Comparison of ENCODE assay signal across 8 cellular contexts in the genomic region with DNA sequence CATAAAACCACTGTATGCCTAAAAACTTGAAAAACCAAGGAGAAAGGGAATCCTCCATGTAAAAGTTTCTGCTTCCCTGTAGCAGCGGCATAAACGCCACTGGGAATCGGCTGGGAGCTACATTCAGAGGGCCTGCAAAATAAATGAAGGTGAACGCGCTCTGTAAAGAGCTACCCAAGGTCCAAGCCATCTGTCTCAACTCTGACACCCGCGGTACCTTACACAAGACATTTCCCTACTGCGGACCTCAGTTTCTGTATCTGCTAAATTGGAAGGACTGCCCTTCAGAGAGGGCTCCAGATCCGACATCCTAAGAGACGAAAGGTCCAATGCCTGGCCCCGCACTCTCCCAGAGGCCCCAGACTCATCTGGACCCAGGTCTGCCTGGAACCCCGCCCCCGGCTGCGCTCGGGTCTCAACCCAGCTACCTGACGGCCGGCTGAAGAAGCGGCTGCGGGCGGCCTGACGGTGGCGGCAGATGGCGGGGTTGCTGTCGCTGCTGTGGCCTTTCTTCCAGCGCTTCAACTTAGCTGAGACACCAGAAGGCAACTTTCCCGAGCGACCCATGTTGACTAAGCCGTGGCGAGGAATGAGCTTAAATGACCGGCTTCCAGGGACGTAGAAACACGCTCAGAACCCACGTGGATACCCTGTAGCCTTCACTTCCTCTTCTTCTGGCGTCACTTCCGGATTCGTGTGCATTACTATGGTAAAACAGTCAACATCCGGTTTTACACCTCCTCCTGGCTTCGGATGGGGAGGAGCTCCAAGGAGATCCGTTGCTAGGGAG. TPM values are rescaled to one million over a fixed set of nuclear protein-coding genes. Genes with fewer than 3 reads are reported as not detected.
A peak's percentile ranks its signal among the peaks of the same experiment; 100 is the strongest.
DNase-seq lines count a peak whose midpoint lies in the region; ATAC-seq, FAIRE-seq and TF ChIP-seq lines count a peak whose summit lies in the region.

A gene with protein sequence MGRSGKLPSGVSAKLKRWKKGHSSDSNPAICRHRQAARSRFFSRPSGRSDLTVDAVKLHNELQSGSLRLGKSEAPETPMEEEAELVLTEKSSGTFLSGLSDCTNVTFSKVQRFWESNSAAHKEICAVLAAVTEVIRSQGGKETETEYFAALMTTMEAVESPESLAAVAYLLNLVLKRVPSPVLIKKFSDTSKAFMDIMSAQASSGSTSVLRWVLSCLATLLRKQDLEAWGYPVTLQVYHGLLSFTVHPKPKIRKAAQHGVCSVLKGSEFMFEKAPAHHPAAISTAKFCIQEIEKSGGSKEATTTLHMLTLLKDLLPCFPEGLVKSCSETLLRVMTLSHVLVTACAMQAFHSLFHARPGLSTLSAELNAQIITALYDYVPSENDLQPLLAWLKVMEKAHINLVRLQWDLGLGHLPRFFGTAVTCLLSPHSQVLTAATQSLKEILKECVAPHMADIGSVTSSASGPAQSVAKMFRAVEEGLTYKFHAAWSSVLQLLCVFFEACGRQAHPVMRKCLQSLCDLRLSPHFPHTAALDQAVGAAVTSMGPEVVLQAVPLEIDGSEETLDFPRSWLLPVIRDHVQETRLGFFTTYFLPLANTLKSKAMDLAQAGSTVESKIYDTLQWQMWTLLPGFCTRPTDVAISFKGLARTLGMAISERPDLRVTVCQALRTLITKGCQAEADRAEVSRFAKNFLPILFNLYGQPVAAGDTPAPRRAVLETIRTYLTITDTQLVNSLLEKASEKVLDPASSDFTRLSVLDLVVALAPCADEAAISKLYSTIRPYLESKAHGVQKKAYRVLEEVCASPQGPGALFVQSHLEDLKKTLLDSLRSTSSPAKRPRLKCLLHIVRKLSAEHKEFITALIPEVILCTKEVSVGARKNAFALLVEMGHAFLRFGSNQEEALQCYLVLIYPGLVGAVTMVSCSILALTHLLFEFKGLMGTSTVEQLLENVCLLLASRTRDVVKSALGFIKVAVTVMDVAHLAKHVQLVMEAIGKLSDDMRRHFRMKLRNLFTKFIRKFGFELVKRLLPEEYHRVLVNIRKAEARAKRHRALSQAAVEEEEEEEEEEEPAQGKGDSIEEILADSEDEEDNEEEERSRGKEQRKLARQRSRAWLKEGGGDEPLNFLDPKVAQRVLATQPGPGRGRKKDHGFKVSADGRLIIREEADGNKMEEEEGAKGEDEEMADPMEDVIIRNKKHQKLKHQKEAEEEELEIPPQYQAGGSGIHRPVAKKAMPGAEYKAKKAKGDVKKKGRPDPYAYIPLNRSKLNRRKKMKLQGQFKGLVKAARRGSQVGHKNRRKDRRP (N-terminal part only) (minus strand): TSS at position 676 of the 790 bp plus-strand sequence. CDS start 109 bp downstream, at position 567.

- TF ChIP-seq POLR2A in GM12891 (IDR thresholded peaks at IDR 0.05; ENCODE audit: low read depth, low read length) = peak; percentile 87
- peak in 2 of 4 donors; percentile 50 to 74 for TF ChIP-seq POLR2A in upper lobe of left lung (IDR thresholded peaks at IDR 0.05)

- TF ChIP-seq CTCF in SU-DHL-6 (IDR thresholded peaks at IDR 0.05; ENCODE audit: insufficient read depth, low read length, poor library complexity, severe bottlenecking) (no peak), cardiac muscle cell (IDR thresholded peaks at IDR 0.05; ENCODE audit: low read depth, low read length) (peak; percentile 17), parathyroid adenoma (IDR thresholded peaks at IDR 0.05) (no peak), upper lobe of left lung (IDR thresholded peaks at IDR 0.05) (peak in 3 of 6 experiments; percentile 5 to 9 (median 7))

- H3K27me3 ChIP-seq in SU-DHL-6 (ENCODE audit: low read length) = no peaks in the 10 kb centered on the region
- no peaks in the 10 kb centered on the region for H3K27me3 ChIP-seq in cardiac muscle cell
- no peaks in the 10 kb centered on the region for H3K27me3 ChIP-seq in parathyroid adenoma (ENCODE audit: control insufficient read depth, insufficient read depth, low read length)
- H3K27me3 ChIP-seq in upper lobe of left lung = no peaks in the 10 kb centered on the region

- H2AFZ ChIP-seq in SU-DHL-6 (ENCODE audit: low read depth, low read length, severe bottlenecking) = peak within 1 kb of the TSS; percentile 77
- H2AFZ ChIP-seq in parathyroid adenoma = peak within 1 kb of the TSS; percentile 99

- peak within 1 kb of the TSS; percentile 92 for H3K4me3 Mint-ChIP-seq in activated naive CD8-positive, alpha-beta T cell treated with anti-CD3 and anti-CD28 coated beads, Interleukin-2, amount 50 U/mL, for 24 hours

- peaks cover 7% of the 10 kb centered on the region for H3K4me1 ChIP-seq in cardiac muscle cell (ENCODE audit: low read depth)
- peaks cover 5% of the 10 kb centered on the region for H3K4me1 ChIP-seq in parathyroid adenoma
- peaks cover 13 to 18% (median 15%) of the 10 kb centered on the region in 4 donors for H3K4me1 ChIP-seq in upper lobe of left lung

- H3F3A ChIP-seq in SU-DHL-6 (ENCODE audit: insufficient read depth) = no peaks in the 10 kb centered on the region

- peaks cover 4% of the 10 kb centered on the region; the same call in 1 of the 2 replicates for H3K36me3 ChIP-seq in SU-DHL-6 (ENCODE audit: low read length)
- no peaks in the 10 kb centered on the region for H3K36me3 ChIP-seq in cardiac muscle cell
- H3K36me3 ChIP-seq in parathyroid adenoma (ENCODE audit: control insufficient read depth, insufficient read depth, low read length) = no peaks in the 10 kb centered on the region
- H3K36me3 ChIP-seq in upper lobe of left lung = peaks cover 0 to 15% (median 14%) of the 10 kb centered on the region in 4 donors

- peak within 1 kb of the TSS; percentile 65 for H3K9ac ChIP-seq in SU-DHL-6 (ENCODE audit: low read length)
- H3K9ac ChIP-seq in parathyroid adenoma = no peak within 1 kb of the TSS

- H3K27ac Mint-ChIP-seq in activated naive CD8-positive, alpha-beta T cell treated with anti-CD3 and anti-CD28 coated beads, Interleukin-2, amount 50 U/mL, for 24 hours = peak within 1 kb of the TSS; percentile 83

- H3K4me3 ChIP-seq in SU-DHL-6 (ENCODE audit: insufficient read depth, low read length, poor library complexity, severe bottlenecking) (peak within 1 kb of the TSS; percentile 90), cardiac muscle cell (peak within 1 kb of the TSS; percentile 90), parathyroid adenoma (ENCODE audit: low read depth, low read length) (peak within 1 kb of the TSS; percentile 76), upper lobe of left lung (peak within 1 kb of the TSS; percentile 43 to 87 (median 76))

- H3K27ac ChIP-seq in SU-DHL-6 (ENCODE audit: low read depth, low read length) (no peak within 1 kb of the TSS), cardiac muscle cell (peak within 1 kb of the TSS; percentile 78), parathyroid adenoma (peak within 1 kb of the TSS; percentile 88), upper lobe of left lung (peak within 1 kb of the TSS; percentile 66 to 87 (median 76))

- no peaks in the 10 kb centered on the region for H3K9me2 ChIP-seq in SU-DHL-6 (replicated peaks; ENCODE audit: insufficient read depth, low read length)

- peak; percentile 92 for DNase-seq in GM12891 (ENCODE audit: insufficient read length, low spot score)
- peak; percentile 81 to 97 (median 91) for DNase-seq in NCI-H1417 (lab: John Stamatoyannopoulos, UW)
- DNase-seq in activated naive CD8-positive, alpha-beta T cell treated with anti-CD3 and anti-CD28 coated beads, Interleukin-2, amount 50 U/mL, for 24 hours = peak; percentile 77
- peak; percentile 97 to 99 for DNase-seq in cardiac muscle cell (ENCODE audit: low read depth in 1 of 2, low spot score in 1 of 2)
- peak; percentile 92 to 93 for DNase-seq in upper lobe of left lung

- FAIRE-seq in GM12891 (lab: Jason Lieb, UNC) = peak; percentile 96

- peaks cover 15% of the 10 kb centered on the region for H3K36me3 Mint-ChIP-seq in activated naive CD8-positive, alpha-beta T cell treated with anti-CD3 and anti-CD28 coated beads, Interleukin-2, amount 50 U/mL, for 24 hours (ENCODE audit: low read depth)

- H3K9me3 ChIP-seq in SU-DHL-6 (ENCODE audit: insufficient read depth, low read length) (no peaks in the 10 kb centered on the region), cardiac muscle cell (ENCODE audit: low read depth) (no peaks in the 10 kb centered on the region), parathyroid adenoma (ENCODE audit: control insufficient read depth, low read length) (no peaks in the 10 kb centered on the region), upper lobe of left lung (no peaks in the 10 kb centered on the region)

- peak within 1 kb of the TSS; percentile 93 for H3K4me2 ChIP-seq in SU-DHL-6 (ENCODE audit: low read depth, low read length, poor library complexity, severe bottlenecking)
- H3K4me2 ChIP-seq in parathyroid adenoma (ENCODE audit: low read length) = peak within 1 kb of the TSS; percentile 69

- 2 to 3% methylated on average over 8 to 24 of the region's 39 CpGs for WGBS in upper lobe of left lung, 2 donors

- H3K9me3 Mint-ChIP-seq in activated naive CD8-positive, alpha-beta T cell treated with anti-CD3 and anti-CD28 coated beads, Interleukin-2, amount 50 U/mL, for 24 hours = no peaks in the 10 kb centered on the region

- H3K4me1 Mint-ChIP-seq in activated naive CD8-positive, alpha-beta T cell treated with anti-CD3 and anti-CD28 coated beads, Interleukin-2, amount 50 U/mL, for 24 hours = peaks cover 14% of the 10 kb centered on the region

- ATAC-seq in HG02763 (IDR thresholded peaks at IDR 0.05; ENCODE audit: unreplicated experiment) (peak; percentile 90), upper lobe of left lung (ENCODE audit: low FRiP score in 2 of 2) (peak; percentile 97 to 98)
- peak; percentile 99 for ATAC-seq in activated naive CD8-positive, alpha-beta T cell treated with anti-CD3 and anti-CD28 coated beads, Interleukin-2, amount 50 U/mL, for 24 hours

- H4K20me1 ChIP-seq in SU-DHL-6 (ENCODE audit: low read depth, low read length) = no peaks in the 10 kb centered on the region

- peaks cover 17% of the 10 kb centered on the region; the same call in 1 of the 2 replicates for H3K79me2 ChIP-seq in SU-DHL-6 (ENCODE audit: insufficient read depth, low read length)
- no peaks in the 10 kb centered on the region for H3K79me2 ChIP-seq in parathyroid adenoma

- TF ChIP-seq EP300 in upper lobe of left lung (IDR thresholded peaks at IDR 0.05) = peak in 1 of 4 donors; percentile 48

- H3K27me3 Mint-ChIP-seq in activated naive CD8-positive, alpha-beta T cell treated with anti-CD3 and anti-CD28 coated beads, Interleukin-2, amount 50 U/mL, for 24 hours = no peaks in the 10 kb centered on the region

TF ChIP-seq in GM12891, 5 proteins besides CTCF, POLR2A, EP300 and RAD21:
- TF ChIP-seq SPI1 (IDR thresholded peaks at IDR 0.05; ENCODE audit: low read depth, low read length) (peak; percentile 92), POLR2AphosphoS5 (IDR thresholded peaks at IDR 0.05; ENCODE audit: low read depth, low read length) (peak; percentile 72), POU2F2 (IDR thresholded peaks at IDR 0.05; ENCODE audit: low read depth, low read length) (0 out of 2 replicates have a peak, but pooled peaks have one; percentile 16), TAF1 (IDR thresholded peaks at IDR 0.05; ENCODE audit: low read depth, low read length) (peak; percentile 91), PAX5 (IDR thresholded peaks at IDR 0.05; ENCODE audit: insufficient read depth, low read length, severe bottlenecking) (no peak)

RNA-seq across cellular contexts. Expression of the gene that starts here (rescaled TPM):
- polyA plus RNA-seq in GM12891 (2012; ENCODE audit: low read depth, missing spikeins) = 17.2 TPM
- total RNA-seq in cardiac muscle cell (14.5 and 16.2 TPM in 2 replicates), upper lobe of left lung (10 to 100 TPM; 20.4 to 38.2 (median 28.9) TPM)
- 14.8 and 14.9 TPM in 2 replicates for polyA plus RNA-seq in cardiac muscle cell
